ENCODE assay signal across 1 cellular context in the genomic region with DNA sequence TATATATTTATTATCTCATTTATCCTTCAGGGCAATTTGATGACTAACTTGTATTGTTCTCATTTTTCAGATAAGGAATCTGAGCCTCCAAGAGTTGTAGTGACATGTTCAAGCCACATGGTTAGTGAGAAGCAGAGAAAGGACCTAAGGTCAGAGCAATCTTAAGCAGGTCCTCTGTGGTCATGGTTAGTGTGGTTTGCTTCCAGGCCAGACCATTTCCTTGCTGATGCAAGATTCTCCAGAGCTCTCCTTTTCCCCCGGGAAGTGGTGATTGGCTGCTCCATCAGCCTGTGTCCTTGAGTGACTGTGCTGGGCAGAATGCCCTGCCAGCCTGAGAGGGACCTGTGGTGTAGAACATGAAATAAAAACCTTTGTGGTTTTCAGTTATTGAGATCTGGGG.
TF ChIP-seq lines count a peak whose summit lies in the region.

No MANE protein-coding gene starts in this region.

TF ChIP-seq in HEK293, 187 proteins besides CTCF, POLR2A, EP300 and RAD21 (continued from another document):
- TF ChIP-seq, protein P1, sequence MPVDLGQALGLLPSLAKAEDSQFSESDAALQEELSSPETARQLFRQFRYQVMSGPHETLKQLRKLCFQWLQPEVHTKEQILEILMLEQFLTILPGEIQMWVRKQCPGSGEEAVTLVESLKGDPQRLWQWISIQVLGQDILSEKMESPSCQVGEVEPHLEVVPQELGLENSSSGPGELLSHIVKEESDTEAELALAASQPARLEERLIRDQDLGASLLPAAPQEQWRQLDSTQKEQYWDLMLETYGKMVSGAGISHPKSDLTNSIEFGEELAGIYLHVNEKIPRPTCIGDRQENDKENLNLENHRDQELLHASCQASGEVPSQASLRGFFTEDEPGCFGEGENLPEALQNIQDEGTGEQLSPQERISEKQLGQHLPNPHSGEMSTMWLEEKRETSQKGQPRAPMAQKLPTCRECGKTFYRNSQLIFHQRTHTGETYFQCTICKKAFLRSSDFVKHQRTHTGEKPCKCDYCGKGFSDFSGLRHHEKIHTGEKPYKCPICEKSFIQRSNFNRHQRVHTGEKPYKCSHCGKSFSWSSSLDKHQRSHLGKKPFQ (tag by site-specific recombination; IDR thresholded peaks at IDR 0.05), result no peak
- TF ChIP-seq GLIS1 (tag by site-specific recombination; IDR thresholded peaks at IDR 0.05) (no peak), ZNF585B (tag by site-specific recombination; IDR thresholded peaks at IDR 0.05) (no peak), ZNF677 (tag by site-specific recombination; IDR thresholded peaks at IDR 0.05) (no peak), ZFP37 (tag by site-specific recombination; IDR thresholded peaks at IDR 0.05) (no peak), BCL11A (tag by site-specific recombination; IDR thresholded peaks at IDR 0.05; ENCODE audit: low read depth) (no peak), ZNF248 (tag by site-specific recombination; IDR thresholded peaks at IDR 0.05) (no peak)
- TF ChIP-seq, protein P2, sequence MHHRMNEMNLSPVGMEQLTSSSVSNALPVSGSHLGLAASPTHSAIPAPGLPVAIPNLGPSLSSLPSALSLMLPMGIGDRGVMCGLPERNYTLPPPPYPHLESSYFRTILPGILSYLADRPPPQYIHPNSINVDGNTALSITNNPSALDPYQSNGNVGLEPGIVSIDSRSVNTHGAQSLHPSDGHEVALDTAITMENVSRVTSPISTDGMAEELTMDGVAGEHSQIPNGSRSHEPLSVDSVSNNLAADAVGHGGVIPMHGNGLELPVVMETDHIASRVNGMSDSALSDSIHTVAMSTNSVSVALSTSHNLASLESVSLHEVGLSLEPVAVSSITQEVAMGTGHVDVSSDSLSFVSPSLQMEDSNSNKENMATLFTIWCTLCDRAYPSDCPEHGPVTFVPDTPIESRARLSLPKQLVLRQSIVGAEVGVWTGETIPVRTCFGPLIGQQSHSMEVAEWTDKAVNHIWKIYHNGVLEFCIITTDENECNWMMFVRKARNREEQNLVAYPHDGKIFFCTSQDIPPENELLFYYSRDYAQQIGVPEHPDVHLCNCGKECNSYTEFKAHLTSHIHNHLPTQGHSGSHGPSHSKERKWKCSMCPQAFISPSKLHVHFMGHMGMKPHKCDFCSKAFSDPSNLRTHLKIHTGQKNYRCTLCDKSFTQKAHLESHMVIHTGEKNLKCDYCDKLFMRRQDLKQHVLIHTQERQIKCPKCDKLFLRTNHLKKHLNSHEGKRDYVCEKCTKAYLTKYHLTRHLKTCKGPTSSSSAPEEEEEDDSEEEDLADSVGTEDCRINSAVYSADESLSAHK (tag by site-specific recombination; IDR thresholded peaks at IDR 0.05), result no peak
